Comparison of ENCODE assay signal across 17 cellular contexts in genomic region chr1:27889506-27889905, GRCh38. TPM values are rescaled to one million over a fixed set of nuclear protein-coding genes. Genes with fewer than 3 reads are reported as not detected.
DNase-seq lines count a peak whose midpoint lies in the region; ATAC-seq and TF ChIP-seq lines count a peak whose summit lies in the region.
"Had no signal": no experiment of that assay in that cellular context is flagged by ENCODE, and none has a peak within 500 bp of the region (broad histone marks: within the 10 kb centered on the region; RNA-seq: fewer than 3 reads in every experiment).

No MANE protein-coding gene starts in this region.

- intact Hi-C loops in activated T-helper 1 cell treated with anti-CD3 and anti-CD28 coated beads, Interleukin-12 subunit alpha, Interleukin-12 subunit beta, Interleukin-2, Interleukin-4 antibody, amounts not matched to agents 30 ng/mL and 10 ng/mL and 1 ng/mL, durations not matched to agents 14 hours and 24 hours and 36 hours (cut with micrococcal nuclease), result no loop called here

- ATAC-seq in activated naive CD4-positive, alpha-beta T cell treated with anti-CD3 and anti-CD28 coated beads, Interleukin-2, amount 50 U/mL, for 72 hours, result no peak
- ATAC-seq in upper lobe of left lung (ENCODE audit: low FRiP score in 2 of 2), result no peak
- ATAC-seq in GM21723 (IDR thresholded peaks at IDR 0.05; ENCODE audit: unreplicated experiment), result no peak
- ATAC-seq: activated CD4-positive, CD25-positive, alpha-beta regulatory T cell treated with anti-CD3 and anti-CD28 coated beads, Interleukin-2, amount 50 U/mL, for 24 hours; activated T-cell treated with anti-CD3 and anti-CD28 coated beads, Interleukin-2, amount 50 U/mL, for 4 hours; HepG2 had no signal

- H3K27ac ChIP-seq in mucosa of rectum (ENCODE audit: low read depth in 2 of 2, low read length in 2 of 2) (peak overlapping the region; percentile 26 to 74), upper lobe of left lung (peak overlapping the region; percentile 15 to 89 (median 70)), neural progenitor cell (no peak overlapping the region), RWPE1 (no peak overlapping the region)
- H3K27ac ChIP-seq: tibial artery had no signal

- no peak overlapping the region for H2AFZ ChIP-seq in neural progenitor cell (replicated peaks)

- H3K9me3 ChIP-seq in mucosa of rectum (ENCODE audit: control insufficient read depth in 2 of 2, low read length in 2 of 2), result no peaks in the 10 kb centered on the region
- H3K9me3 ChIP-seq in upper lobe of left lung, result no peaks in the 10 kb centered on the region
- no peaks in the 10 kb centered on the region for H3K9me3 ChIP-seq in neural progenitor cell (ENCODE audit: low read depth)
- H3K9me3 ChIP-seq: tibial artery had no signal

- H3F3A ChIP-seq in neural progenitor cell (ENCODE audit: low read depth), result peaks cover 17% of the 10 kb centered on the region

- 78 to 93% methylated on average over 2 to 3 of the region's 3 CpGs for WGBS in upper lobe of left lung, 2 donors

- H3K4me3 Mint-ChIP-seq in activated naive CD4-positive, alpha-beta T cell treated with anti-CD3 and anti-CD28 coated beads, Interleukin-2, amount 50 U/mL, for 24 hours, result peak overlapping the region; percentile 15
- peak overlapping the region; percentile 5 for H3K4me3 Mint-ChIP-seq in activated T-helper 1 cell treated with anti-CD3 and anti-CD28 coated beads, Interleukin-12 subunit alpha, Interleukin-12 subunit beta, Interleukin-2, Interleukin-4 antibody, amounts not matched to agents 30 ng/mL and 10 ng/mL and 1 ng/mL, durations not matched to agents 14 hours and 24 hours and 36 hours
- no peak overlapping the region for H3K4me3 Mint-ChIP-seq in neural progenitor cell
- H3K4me3 Mint-ChIP-seq: activated T-cell treated with anti-CD3 and anti-CD28 coated beads, Interleukin-2, amount 50 U/mL, for 4 hours; H9 had no signal

- POLR2A ChIA-PET in RWPE1 (lab: Yijun Ruan, JAX; ENCODE audit: low non-redundant PET), result no interaction called here

- H3K9me3 Mint-ChIP-seq in activated naive CD4-positive, alpha-beta T cell treated with anti-CD3 and anti-CD28 coated beads, Interleukin-2, amount 50 U/mL, for 24 hours, result no peaks in the 10 kb centered on the region
- H3K9me3 Mint-ChIP-seq in activated naive CD4-positive, alpha-beta T cell treated with anti-CD3 and anti-CD28 coated beads, Interleukin-2, amount 50 U/mL, for 72 hours, result no peaks in the 10 kb centered on the region
- no peaks in the 10 kb centered on the region for H3K9me3 Mint-ChIP-seq in activated T-helper 1 cell treated with anti-CD3 and anti-CD28 coated beads, Interleukin-12 subunit alpha, Interleukin-12 subunit beta, Interleukin-2, Interleukin-4 antibody, amounts not matched to agents 30 ng/mL and 10 ng/mL and 1 ng/mL, durations not matched to agents 14 hours and 24 hours and 36 hours
- H3K9me3 Mint-ChIP-seq in neural progenitor cell, result no peaks in the 10 kb centered on the region
- H3K9me3 Mint-ChIP-seq: activated T-cell treated with anti-CD3 and anti-CD28 coated beads, Interleukin-2, amount 50 U/mL, for 4 hours; H9 had no signal

- H3K27me3 ChIP-seq in mucosa of rectum (ENCODE audit: control insufficient read depth in 2 of 2, insufficient read depth in 2 of 2, low read length in 2 of 2), result no peaks in the 10 kb centered on the region
- H3K27me3 ChIP-seq in upper lobe of left lung, result no peaks in the 10 kb centered on the region
- no peaks in the 10 kb centered on the region for H3K27me3 ChIP-seq in neural progenitor cell
- H3K27me3 ChIP-seq: tibial artery had no signal

- no peaks in the 10 kb centered on the region for H3K79me2 ChIP-seq in neural progenitor cell (ENCODE audit: low read depth)

- H3K36me3 ChIP-seq in mucosa of rectum (ENCODE audit: control insufficient read depth in 2 of 2, insufficient read depth in 2 of 2, low read length in 2 of 2) (peaks cover 33 to 40% of the 10 kb centered on the region in 2 donors), upper lobe of left lung (peaks cover 22 to 66% (median 43%) of the 10 kb centered on the region in 4 donors), neural progenitor cell (peaks cover 13% of the 10 kb centered on the region)

- TF ChIP-seq CTCF in upper lobe of left lung (IDR thresholded peaks at IDR 0.05), result no peak
- no peak for TF ChIP-seq CTCF in neural progenitor cell (IDR thresholded peaks at IDR 0.05)
- TF ChIP-seq CTCF in RWPE1 (conservative IDR thresholded peaks at IDR 0.05; ENCODE audit: low read depth), result no peak

- H3K27ac Mint-ChIP-seq in activated naive CD4-positive, alpha-beta T cell treated with anti-CD3 and anti-CD28 coated beads, Interleukin-2, amount 50 U/mL, for 24 hours, result peak overlapping the region; percentile 12
- no peak overlapping the region for H3K27ac Mint-ChIP-seq in activated naive CD4-positive, alpha-beta T cell treated with anti-CD3 and anti-CD28 coated beads, Interleukin-2, amount 50 U/mL, for 72 hours
- H3K27ac Mint-ChIP-seq in activated T-helper 1 cell treated with anti-CD3 and anti-CD28 coated beads, Interleukin-12 subunit alpha, Interleukin-12 subunit beta, Interleukin-2, Interleukin-4 antibody, amounts not matched to agents 30 ng/mL and 10 ng/mL and 1 ng/mL, durations not matched to agents 14 hours and 24 hours and 36 hours, result peak overlapping the region; percentile 58
- H3K27ac Mint-ChIP-seq in neural progenitor cell, result no peak overlapping the region

- CTCF ChIA-PET in RWPE1 (lab: Yijun Ruan, JAX), result no interaction called here

- no peak for TF ChIP-seq EP300 in upper lobe of left lung (IDR thresholded peaks at IDR 0.05)

- no peak overlapping the region for H3K9ac ChIP-seq in mucosa of rectum (ENCODE audit: low read depth in 1 of 2, low read length in 2 of 2)
- no peak overlapping the region for H3K9ac ChIP-seq in neural progenitor cell

- peaks cover 32% of the 10 kb centered on the region for H3K36me3 Mint-ChIP-seq in activated naive CD4-positive, alpha-beta T cell treated with anti-CD3 and anti-CD28 coated beads, Interleukin-2, amount 50 U/mL, for 24 hours
- peaks cover 34 to 48% of the 10 kb centered on the region in 2 donors for H3K36me3 Mint-ChIP-seq in activated naive CD4-positive, alpha-beta T cell treated with anti-CD3 and anti-CD28 coated beads, Interleukin-2, amount 50 U/mL, for 72 hours
- peaks cover 72% of the 10 kb centered on the region for H3K36me3 Mint-ChIP-seq in activated T-helper 1 cell treated with anti-CD3 and anti-CD28 coated beads, Interleukin-12 subunit alpha, Interleukin-12 subunit beta, Interleukin-2, Interleukin-4 antibody, amounts not matched to agents 30 ng/mL and 10 ng/mL and 1 ng/mL, durations not matched to agents 14 hours and 24 hours and 36 hours (ENCODE audit: low read depth)
- H3K36me3 Mint-ChIP-seq in neural progenitor cell, result peaks cover 35% of the 10 kb centered on the region

- H3K4me3 ChIP-seq in mucosa of rectum (ENCODE audit: low read length in 2 of 2) (no peak overlapping the region), upper lobe of left lung (no peak overlapping the region), neural progenitor cell (no peak overlapping the region)
- H3K4me3 ChIP-seq: tibial artery had no signal

- peaks cover 75% of the 10 kb centered on the region for H3K4me1 Mint-ChIP-seq in activated naive CD4-positive, alpha-beta T cell treated with anti-CD3 and anti-CD28 coated beads, Interleukin-2, amount 50 U/mL, for 24 hours
- H3K4me1 Mint-ChIP-seq in activated T-helper 1 cell treated with anti-CD3 and anti-CD28 coated beads, Interleukin-12 subunit alpha, Interleukin-12 subunit beta, Interleukin-2, Interleukin-4 antibody, amounts not matched to agents 30 ng/mL and 10 ng/mL and 1 ng/mL, durations not matched to agents 14 hours and 24 hours and 36 hours (ENCODE audit: low read depth), result peaks cover 77% of the 10 kb centered on the region
- H3K4me1 Mint-ChIP-seq in neural progenitor cell, result no peaks in the 10 kb centered on the region
- H3K4me1 Mint-ChIP-seq: H9 had no signal

- no peak for TF ChIP-seq POLR2A in upper lobe of left lung (IDR thresholded peaks at IDR 0.05)

- no peaks in the 10 kb centered on the region for H4K20me1 ChIP-seq in neural progenitor cell (ENCODE audit: low read depth)

- H3K27me3 Mint-ChIP-seq in activated naive CD4-positive, alpha-beta T cell treated with anti-CD3 and anti-CD28 coated beads, Interleukin-2, amount 50 U/mL, for 24 hours, result no peaks in the 10 kb centered on the region
- no peaks in the 10 kb centered on the region for H3K27me3 Mint-ChIP-seq in activated T-helper 1 cell treated with anti-CD3 and anti-CD28 coated beads, Interleukin-12 subunit alpha, Interleukin-12 subunit beta, Interleukin-2, Interleukin-4 antibody, amounts not matched to agents 30 ng/mL and 10 ng/mL and 1 ng/mL, durations not matched to agents 14 hours and 24 hours and 36 hours (ENCODE audit: insufficient read depth)
- no peaks in the 10 kb centered on the region for H3K27me3 Mint-ChIP-seq in neural progenitor cell (ENCODE audit: insufficient read depth, low read depth)

- H3K4me2 ChIP-seq in neural progenitor cell, result no peak overlapping the region

- H3K4me1 ChIP-seq in mucosa of rectum (ENCODE audit: control insufficient read depth in 2 of 2, insufficient read depth in 2 of 2, low read length in 2 of 2) (peaks cover 5 to 6% of the 10 kb centered on the region in 2 donors), upper lobe of left lung (peaks cover 0 to 42% (median 20%) of the 10 kb centered on the region in 4 donors), neural progenitor cell (no peaks in the 10 kb centered on the region)
- H3K4me1 ChIP-seq: tibial artery had no signal

- no peak for DNase-seq in activated naive CD4-positive, alpha-beta T cell treated with anti-CD3 and anti-CD28 coated beads, Interleukin-2, amount 50 U/mL, for 72 hours (ENCODE audit: low spot score in 2 of 2)
- no peak for DNase-seq in activated T-helper 1 cell treated with anti-CD3 and anti-CD28 coated beads, Interleukin-12 subunit alpha, Interleukin-12 subunit beta, Interleukin-2, Interleukin-4 antibody, amounts not matched to agents 30 ng/mL and 10 ng/mL and 1 ng/mL, durations not matched to agents 14 hours and 24 hours and 36 hours (ENCODE audit: low spot score)
- no peak for DNase-seq in upper lobe of left lung
- DNase-seq in neural progenitor cell (ENCODE audit: low spot score), result no peak
- no peak for DNase-seq in RWPE1 (ENCODE audit: low spot score)
- DNase-seq: activated T-cell treated with anti-CD3 and anti-CD28 coated beads, Interleukin-2, amount 50 U/mL, for 4 hours; dermis blood vessel endothelial cell; H9; kidney glomerular epithelial cell; NCI-H2081 treated with DMSO at 0.1 percent for 48 hours; NCI-H69; tibial artery had no signal

RNA-seq across cellular contexts. Expression of gene THEMIS2, which starts 17.2 kb away (rescaled TPM):
- total RNA-seq in activated naive CD4-positive, alpha-beta T cell treated with anti-CD3 and anti-CD28 coated beads, Interleukin-2, amount 50 U/mL, for 72 hours, result 10 to 100 TPM; 27.3 to 34.6 TPM
- 28.7 and 33.5 TPM in 2 replicates for total RNA-seq in activated T-helper 1 cell treated with anti-CD3 and anti-CD28 coated beads, Interleukin-12 subunit alpha, Interleukin-12 subunit beta, Interleukin-2, Interleukin-4 antibody, amounts not matched to agents 30 ng/mL and 10 ng/mL and 1 ng/mL, durations not matched to agents 14 hours and 24 hours and 36 hours
- total RNA-seq in upper lobe of left lung (100 to 1,000 TPM in 5 of 6 donors, 10 to 100 TPM in 1; 59.5 to 216 (median 130) TPM), neural progenitor cell (ENCODE audit: low replicate concordance) (1.7 and 6.7 TPM in 2 replicates)

RNA-seq across cellular contexts. Expression of gene RPA2, which starts 24.9 kb away (rescaled TPM):
- total RNA-seq in activated naive CD4-positive, alpha-beta T cell treated with anti-CD3 and anti-CD28 coated beads, Interleukin-2, amount 50 U/mL, for 72 hours, result 10 to 100 TPM; 69.4 to 88.2 TPM
- total RNA-seq in activated T-helper 1 cell treated with anti-CD3 and anti-CD28 coated beads, Interleukin-12 subunit alpha, Interleukin-12 subunit beta, Interleukin-2, Interleukin-4 antibody, amounts not matched to agents 30 ng/mL and 10 ng/mL and 1 ng/mL, durations not matched to agents 14 hours and 24 hours and 36 hours, result 96.0 and 96.5 TPM in 2 replicates
- 10 to 100 TPM in 5 of 6 donors, 1 to 10 TPM in 1; 9.7 to 28.4 (median 19.0) TPM for total RNA-seq in upper lobe of left lung
- total RNA-seq in neural progenitor cell (ENCODE audit: low replicate concordance), result 94.3 and 97.0 TPM in 2 replicates

RNA-seq across cellular contexts. Expression of gene SMPDL3B, which starts 45.3 kb away (rescaled TPM):
- total RNA-seq in activated naive CD4-positive, alpha-beta T cell treated with anti-CD3 and anti-CD28 coated beads, Interleukin-2, amount 50 U/mL, for 72 hours, result 1 to 10 TPM in 1 of 2 donors, under 1 TPM in 1; 0.43 to 1.3 TPM
- 0.29 and 0.60 TPM in 2 replicates for total RNA-seq in activated T-helper 1 cell treated with anti-CD3 and anti-CD28 coated beads, Interleukin-12 subunit alpha, Interleukin-12 subunit beta, Interleukin-2, Interleukin-4 antibody, amounts not matched to agents 30 ng/mL and 10 ng/mL and 1 ng/mL, durations not matched to agents 14 hours and 24 hours and 36 hours
- total RNA-seq in upper lobe of left lung (10 to 100 TPM in 5 of 6 donors, 1 to 10 TPM in 1; 7.3 to 57.1 (median 27.2) TPM), neural progenitor cell (ENCODE audit: low replicate concordance) (1.2 and 3.9 TPM in 2 replicates)

RNA-seq across cellular contexts. Expression of gene PPP1R8, which starts 58.9 kb away (rescaled TPM):
- 10 to 100 TPM; 28.3 to 52.0 TPM for total RNA-seq in activated naive CD4-positive, alpha-beta T cell treated with anti-CD3 and anti-CD28 coated beads, Interleukin-2, amount 50 U/mL, for 72 hours
- 84.1 and 88.1 TPM in 2 replicates for total RNA-seq in activated T-helper 1 cell treated with anti-CD3 and anti-CD28 coated beads, Interleukin-12 subunit alpha, Interleukin-12 subunit beta, Interleukin-2, Interleukin-4 antibody, amounts not matched to agents 30 ng/mL and 10 ng/mL and 1 ng/mL, durations not matched to agents 14 hours and 24 hours and 36 hours
- total RNA-seq in upper lobe of left lung, result 10 to 100 TPM; 12.7 to 36.0 (median 29.9) TPM
- total RNA-seq in neural progenitor cell (ENCODE audit: low replicate concordance), result 61.2 and 66.3 TPM in 2 replicates

Comparison
In these comparisons a context has a peak if more than half of its experiments do, and no peak if none do; other contexts are left out.
1. H3K27ac Mint-ChIP-seq: peak in activated naive CD4-positive, alpha-beta T cell treated with anti-CD3 and anti-CD28 coated beads, Interleukin-2, amount 50 U/mL, for 24 hours (single experiment) and activated T-helper 1 cell treated with anti-CD3 and anti-CD28 coated beads, Interleukin-12 subunit alpha, Interleukin-12 subunit beta, Interleukin-2, Interleukin-4 antibody, amounts not matched to agents 30 ng/mL and 10 ng/mL and 1 ng/mL, durations not matched to agents 14 hours and 24 hours and 36 hours (single experiment); none in activated naive CD4-positive, alpha-beta T cell treated with anti-CD3 and anti-CD28 coated beads, Interleukin-2, amount 50 U/mL, for 72 hours (0 of 2) and neural progenitor cell (single experiment).
2. H3K27ac ChIP-seq: peak in mucosa of rectum (2 of 2) and upper lobe of left lung (4 of 4); none in neural progenitor cell (single experiment) and RWPE1 (single experiment).